8 cellular contexts compared by ENCODE assay signal in the genomic region with DNA sequence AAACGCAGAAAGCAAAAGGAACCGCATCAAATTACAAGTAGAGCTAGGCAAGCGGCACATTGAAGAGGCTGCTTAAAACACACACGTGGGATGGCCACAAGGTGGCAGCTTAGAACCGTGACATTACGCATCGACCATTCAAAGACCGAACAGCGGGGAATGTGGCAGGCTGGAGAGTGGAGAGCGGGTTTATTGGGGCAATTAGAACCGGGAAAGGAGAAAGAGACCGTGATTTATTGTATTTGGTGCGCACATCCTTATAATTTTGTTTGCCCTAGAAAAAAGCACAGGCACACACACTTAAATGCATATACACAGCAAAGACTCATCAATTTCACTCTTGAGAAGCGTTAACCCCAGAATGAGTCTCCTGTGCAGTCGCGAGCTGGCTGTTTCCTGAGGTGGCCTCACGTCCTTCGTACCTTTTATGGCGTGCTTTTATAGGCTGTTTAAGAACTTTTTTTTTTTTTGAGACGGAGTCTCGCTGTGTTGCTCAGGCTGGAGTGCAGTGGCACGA. TPM values are rescaled to one million over a fixed set of nuclear protein-coding genes. Genes with fewer than 3 reads are reported as not detected.
DNase-seq lines count a peak whose midpoint lies in the region; ATAC-seq and TF ChIP-seq lines count a peak whose summit lies in the region.

No MANE protein-coding gene starts in this region.

- 4 to 6% methylated on average over 22 of the region's 22 CpGs for WGBS in lung, 2 donors

- H3K4me1 Mint-ChIP-seq in CD8-positive, alpha-beta memory T cell = peaks cover 7 to 12% (median 9%) of the 10 kb centered on the region in 3 donors

- H3K36me3 ChIP-seq in CD8-positive, alpha-beta memory T cell (ENCODE audit: insufficient read depth, low read length) = no peaks in the 10 kb centered on the region
- H3K36me3 ChIP-seq in lung (ENCODE audit: control insufficient read depth in 2 of 2, insufficient read depth in 2 of 2, low read length in 2 of 2) = no peaks in the 10 kb centered on the region

- peak overlapping the region in 1 of 8 donors; percentile 13 for H3K27ac Mint-ChIP-seq in CD8-positive, alpha-beta memory T cell

- CTCF ChIA-PET in CD8-positive, alpha-beta memory T cell (lab: Charles Lee) = interaction anchor here (0.8 to 3.8 kb wide), 13 partner anchors 9 to 404 kb away, joined by 3 to 88 read pairs (median 4); a partner anchor contains a TSS

- POLR2A ChIA-PET in CD8-positive, alpha-beta memory T cell (lab: Charles Lee) = no interaction called here

- H3K4me3 ChIP-seq in CD8-positive, alpha-beta memory T cell (ENCODE audit: low read length) = peak overlapping the region; percentile 41
- H3K4me3 ChIP-seq in dorsolateral prefrontal cortex (peak overlapping the region in 57 of 59 donors; percentile 4 to 64 (median 46)), lung (no peak overlapping the region)

- peaks cover 0 to 18% of the 10 kb centered on the region in 2 donors for H3K27me3 Mint-ChIP-seq in CD8-positive, alpha-beta memory T cell

- ATAC-seq in GM19455 (IDR thresholded peaks at IDR 0.05; ENCODE audit: unreplicated experiment) = peak; percentile 92
- peak; percentile 91 for ATAC-seq in HG03571 (IDR thresholded peaks at IDR 0.05; ENCODE audit: unreplicated experiment)
- ATAC-seq in lung (ENCODE audit: insufficient read depth, low FRiP score) = peak; percentile 92

- TF ChIP-seq CTCF in dorsolateral prefrontal cortex (IDR thresholded peaks at IDR 0.05 in 54 of 56, conservative IDR thresholded peaks at IDR 0.05 in 2 of 56; ENCODE audit: low read depth in 1 of 56, partially characterized antibody in 56 of 56) = peak; percentile 70 to 97 (median 90)
- peak; percentile 63 for TF ChIP-seq CTCF in lung (IDR thresholded peaks at IDR 0.05; ENCODE audit: control extremely low read depth, extremely low read depth)

- no peaks in the 10 kb centered on the region for H3K9me3 ChIP-seq in CD8-positive, alpha-beta memory T cell (ENCODE audit: low read length)
- H3K9me3 ChIP-seq in lung (ENCODE audit: control insufficient read depth in 2 of 2, insufficient read depth in 1 of 2, low read length in 1 of 2) = no peaks in the 10 kb centered on the region

- peak; percentile 50 to 77 (median 61) for DNase-seq in CD8-positive, alpha-beta memory T cell
- peak; percentile 99 for DNase-seq in NCI-H69 (lab: John Stamatoyannopoulos, UW)
- peak; percentile 62 to 65 for DNase-seq in activated CD4-positive, alpha-beta T cell treated with anti-CD3 and anti-CD28 coated beads, Interleukin-2, amount 50 U/mL, for 4 hours
- peak; percentile 61 to 91 (median 84) for DNase-seq in dorsolateral prefrontal cortex
- peak; percentile 79 for DNase-seq in lung (ENCODE audit: low spot score)
- peak; percentile 20 for DNase-seq in stimulated activated CD8-positive, alpha-beta memory T cell treated with anti-CD3 and anti-CD28 coated beads, Interleukin-12 subunit alpha, Interleukin-12 subunit beta, amount 100 ng/mL, for 24 hours (ENCODE audit: extremely low read depth)

- H3K36me3 Mint-ChIP-seq in CD8-positive, alpha-beta memory T cell = no peaks in the 10 kb centered on the region

- H3K4me1 ChIP-seq in CD8-positive, alpha-beta memory T cell (ENCODE audit: insufficient read depth, low read length) = no peaks in the 10 kb centered on the region
- no peaks in the 10 kb centered on the region for H3K4me1 ChIP-seq in lung (ENCODE audit: control insufficient read depth in 2 of 2, insufficient read depth in 2 of 2, low read length in 2 of 2)

- no peak overlapping the region for H3K27ac ChIP-seq in CD8-positive, alpha-beta memory T cell (ENCODE audit: low read depth, low read length)
- H3K27ac ChIP-seq in dorsolateral prefrontal cortex (no peak overlapping the region), lung (ENCODE audit: low read depth in 1 of 2, low read length in 1 of 2) (no peak overlapping the region)

- H3K9me3 Mint-ChIP-seq in CD8-positive, alpha-beta memory T cell = no peaks in the 10 kb centered on the region

- peak overlapping the region; percentile 4 to 88 (median 75) for H3K4me3 Mint-ChIP-seq in CD8-positive, alpha-beta memory T cell

- no peaks in the 10 kb centered on the region for H3K27me3 ChIP-seq in CD8-positive, alpha-beta memory T cell (ENCODE audit: insufficient read depth, low read length, poor library complexity, severe bottlenecking)
- H3K27me3 ChIP-seq in dorsolateral prefrontal cortex (no peaks in the 10 kb centered on the region), lung (ENCODE audit: control insufficient read depth, insufficient read depth) (no peaks in the 10 kb centered on the region)

- intact Hi-C loops in dorsolateral prefrontal cortex (cut with DNase I) = loop anchor here (2.0 to 5.0 kb wide), 3 partner anchors 114 to 395 kb away; a partner anchor contains a TSS

RNA-seq across cellular contexts. Expression of a gene that starts 31.7 kb away (rescaled TPM):
- total RNA-seq in CD8-positive, alpha-beta memory T cell = not detected
- 0.12 TPM for polyA plus RNA-seq in CD8-positive, alpha-beta memory T cell
- total RNA-seq in dorsolateral prefrontal cortex = 1 to 10 TPM in 6 of 120 experiments, under 1 TPM in 71, not detected in 43; 0.19 to 2.0 (median 0.34) TPM
- total RNA-seq in lung = not detected
- polyA plus RNA-seq in lung = not detected

Comparison
In these comparisons a context has a peak if more than half of its experiments do, and no peak if none do; other contexts are left out.
1. DNase-seq: peak in every context shown above with its lines; median percentile 99 in NCI-H69; 84 in dorsolateral prefrontal cortex; 79 in lung; 64 in activated CD4-positive, alpha-beta T cell treated with anti-CD3 and anti-CD28 coated beads, Interleukin-2, amount 50 U/mL, for 4 hours; 61 in CD8-positive, alpha-beta memory T cell; 20 in stimulated activated CD8-positive, alpha-beta memory T cell treated with anti-CD3 and anti-CD28 coated beads, Interleukin-12 subunit alpha, Interleukin-12 subunit beta, amount 100 ng/mL, for 24 hours.